ENCODE assay signal across 8 cellular contexts in genomic region chr17:71118039-71118438, GRCh38.
DNase-seq lines count a peak whose midpoint lies in the region; ATAC-seq and TF ChIP-seq lines count a peak whose summit lies in the region.

No MANE protein-coding gene starts in this region.

- no peak overlapping the region for H2AFZ ChIP-seq in PC-9

- intact Hi-C loops in PC-9 (cut with micrococcal nuclease; ENCODE audit: unreplicated experiment), result loop anchor here (1.0 to 10.0 kb wide), 6 partner anchors 71 to 1423 kb away; no protein-coding TSS in a partner anchor
- intact Hi-C loops in CD4-positive, alpha-beta memory T cell (cut with micrococcal nuclease), result no loop called here

- no peak for ATAC-seq in HG03439 (IDR thresholded peaks at IDR 0.05; ENCODE audit: unreplicated experiment)

- no peaks in the 10 kb centered on the region for H3K9me2 ChIP-seq in PC-9 (ENCODE audit: insufficient read depth)

- no peaks in the 10 kb centered on the region for H3K36me3 ChIP-seq in PC-9 (ENCODE audit: low read depth)
- no peaks in the 10 kb centered on the region for H3K36me3 ChIP-seq in CD4-positive, alpha-beta memory T cell (ENCODE audit: insufficient read depth, low read length)

- H3K9me3 Mint-ChIP-seq in CD4-positive, alpha-beta memory T cell, result peaks cover 0 to 7% (median 2%) of the 10 kb centered on the region in 8 donors

- no peaks in the 10 kb centered on the region for H3K36me3 Mint-ChIP-seq in CD4-positive, alpha-beta memory T cell

- H4K20me1 ChIP-seq in PC-9 (ENCODE audit: insufficient read depth), result no peaks in the 10 kb centered on the region

- POLR2A ChIA-PET in PC-9 (lab: Charles Lee; ENCODE audit: unreplicated experiment), result interaction anchor here (0.7 kb wide), 1 partner anchor 1002 kb away, joined by 3 read pairs; no protein-coding TSS in a partner anchor
- POLR2A ChIA-PET in CD4-positive, alpha-beta memory T cell (lab: Charles Lee; ENCODE audit: partially characterized antibody), result no interaction called here

- H3K27me3 Mint-ChIP-seq in CD4-positive, alpha-beta memory T cell, result no peaks in the 10 kb centered on the region

- H3K9me3 ChIP-seq in PC-9 (ENCODE audit: insufficient read depth, low read depth), result peaks cover 4% of the 10 kb centered on the region; the same call in 1 of the 2 replicates
- no peaks in the 10 kb centered on the region for H3K9me3 ChIP-seq in CD4-positive, alpha-beta memory T cell (ENCODE audit: control insufficient read depth in 1 of 2, low read length in 2 of 2)

- 0 out of 2 replicates have a peak, but pooled peaks cover 3% of the 10 kb centered on the region for H3K4me1 ChIP-seq in PC-9 (replicated peaks; ENCODE audit: insufficient read depth)
- no peaks in the 10 kb centered on the region for H3K4me1 ChIP-seq in CD4-positive, alpha-beta memory T cell (ENCODE audit: insufficient read depth, low read length)

- H3K4me2 ChIP-seq in PC-9, result no peak overlapping the region

- H3K27ac Mint-ChIP-seq in CD4-positive, alpha-beta memory T cell, result no peak overlapping the region

- CTCF ChIA-PET in PC-9 (lab: Charles Lee), result no interaction called here
- CTCF ChIA-PET in CD4-positive, alpha-beta memory T cell (lab: Charles Lee; ENCODE audit: partially characterized antibody), result no interaction called here

- H3F3A ChIP-seq in PC-9 (ENCODE audit: insufficient read depth, low read depth), result no peaks in the 10 kb centered on the region

- no peaks in the 10 kb centered on the region for H3K27me3 ChIP-seq in PC-9 (ENCODE audit: insufficient read depth, low read depth)
- H3K27me3 ChIP-seq in CD4-positive, alpha-beta memory T cell (ENCODE audit: insufficient read depth, low read length), result no peaks in the 10 kb centered on the region

- DNase-seq in A172 (ENCODE audit: low spot score) (peak; percentile 41), HT-29 (ENCODE audit: low spot score) (peak; percentile 59), PC-9 (peak in 1 of 2 experiments; percentile 27), iPS-NIHi11 (ENCODE audit: low spot score) (peak; percentile 39), HCEC 1CT (no peak)
- no peak for DNase-seq in CD4-positive, alpha-beta memory T cell
- no peak for DNase-seq in activated CD8-positive, alpha-beta memory T cell treated with anti-CD3 and anti-CD28 coated beads, Interleukin-2, amount 50 U/mL, for 4 hours

- H3K4me1 Mint-ChIP-seq in CD4-positive, alpha-beta memory T cell, result no peaks in the 10 kb centered on the region

- H3K4me3 Mint-ChIP-seq in CD4-positive, alpha-beta memory T cell, result no peak overlapping the region

- peak; percentile 69 for TF ChIP-seq CTCF in PC-9 (conservative IDR thresholded peaks at IDR 0.05)

- BruUV-seq in PC-9 (replicated peaks; lab: Mats Ljungman, UMichigan), result no TSS peak

- H3K79me2 ChIP-seq in PC-9 (ENCODE audit: low read depth), result no peaks in the 10 kb centered on the region

- H3K4me3 ChIP-seq in PC-9, result no peak overlapping the region
- no peak overlapping the region for H3K4me3 ChIP-seq in CD4-positive, alpha-beta memory T cell (ENCODE audit: low read length in 2 of 2)

- no peak overlapping the region for H3K27ac ChIP-seq in PC-9
- H3K27ac ChIP-seq in CD4-positive, alpha-beta memory T cell (ENCODE audit: low read depth, low read length), result no peak overlapping the region

Comparison
In these comparisons a context has a peak if more than half of its experiments do, and no peak if none do; other contexts are left out.
1. DNase-seq: peak in A172 (single experiment), HT-29 (single experiment) and iPS-NIHi11 (single experiment); none in HCEC 1CT (single experiment), CD4-positive, alpha-beta memory T cell (0 of 5) and activated CD8-positive, alpha-beta memory T cell treated with anti-CD3 and anti-CD28 coated beads, Interleukin-2, amount 50 U/mL, for 4 hours (single experiment).